ENCODE assay signal across 8 cellular contexts in the genomic region with DNA sequence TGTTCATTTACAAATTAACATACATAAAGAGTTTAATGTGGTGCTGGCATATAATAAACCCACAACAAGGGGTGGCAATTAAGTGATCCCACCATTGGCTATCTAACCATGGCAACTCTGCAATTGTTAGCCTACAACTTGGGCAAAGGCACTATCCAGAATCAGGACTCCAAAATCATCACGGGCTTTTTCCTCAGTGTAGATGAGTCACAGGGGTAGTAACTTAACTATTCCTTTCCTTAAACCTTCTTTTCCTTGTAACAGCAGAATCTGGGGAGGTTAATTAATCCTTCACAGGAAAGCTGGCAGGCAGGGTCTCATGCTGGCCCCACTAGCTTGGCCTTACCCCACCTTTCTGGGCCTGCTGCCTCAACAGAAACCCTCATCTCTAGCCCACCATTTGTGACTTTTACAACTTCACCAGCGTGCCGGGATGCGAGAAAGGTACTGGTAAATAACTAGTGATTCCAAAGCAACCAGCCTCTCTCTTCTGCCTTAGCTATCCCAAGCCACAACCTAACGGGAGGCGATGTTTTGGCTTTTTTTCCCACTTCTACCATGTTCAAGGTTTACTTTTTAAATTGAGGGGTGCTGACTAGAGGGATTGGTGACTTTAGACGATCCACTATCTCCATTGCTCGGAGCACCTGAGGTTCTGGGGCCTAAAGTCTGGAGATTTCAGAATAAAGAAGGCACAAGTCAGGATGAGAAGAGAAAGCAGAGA. TPM values are rescaled to one million over a fixed set of nuclear protein-coding genes. Genes with fewer than 3 reads are reported as not detected.
DNase-seq lines count a peak whose midpoint lies in the region; ATAC-seq and TF ChIP-seq lines count a peak whose summit lies in the region.

No MANE protein-coding gene starts in this region.

- H4K20me1 ChIP-seq in hepatocyte (ENCODE audit: insufficient read depth, poor library complexity, severe bottlenecking): no peaks in the 10 kb centered on the region

- H3K27me3 ChIP-seq in hepatocyte (peaks cover 8% of the 10 kb centered on the region), spleen (replicated peaks in 1 of 7) (peaks cover 0 to 19% (median 0%) of the 10 kb centered on the region in 7 donors)

- H3K4me1 ChIP-seq in hepatocyte (ENCODE audit: insufficient read depth): peaks cover 29% of the 10 kb centered on the region
- H3K4me1 ChIP-seq in spleen: peaks cover 14 to 71% (median 47%) of the 10 kb centered on the region in 6 donors

- H3K9me3 ChIP-seq in hepatocyte (ENCODE audit: low read depth) (no peaks in the 10 kb centered on the region), spleen (no peaks in the 10 kb centered on the region)

- H3K9me2 ChIP-seq in hepatocyte (replicated peaks; ENCODE audit: insufficient read depth): no peaks in the 10 kb centered on the region

- ATAC-seq in GM19351 (IDR thresholded peaks at IDR 0.05; ENCODE audit: unreplicated experiment) (no peak), GM19463 (IDR thresholded peaks at IDR 0.05; ENCODE audit: unreplicated experiment) (no peak)

- H3K4me2 ChIP-seq in hepatocyte: peak overlapping the region; percentile 84

- 74% methylated on average over 8 of the region's 8 CpGs for WGBS in hepatocyte (ENCODE audit: low lambda C conversion rate, missing lambda C conversion rate)
- WGBS in spleen, 5 donors: 31 to 51% (median 38%) methylated on average over 8 of the region's 8 CpGs

- H3K27ac ChIP-seq in hepatocyte (peak overlapping the region; percentile 89), spleen (peak overlapping the region; percentile 78 to 94 (median 90))

- DNase-seq in DMS 273 (lab: John Stamatoyannopoulos, UW; ENCODE audit: unreplicated experiment) (peak; percentile 37), DMS 273 treated with DMSO at 0.1 percent for 48 hours (lab: John Stamatoyannopoulos, UW) (no peak), hepatocyte (ENCODE audit: low spot score) (no peak), spleen (no peak), C1 segment of cervical spinal cord (lab: John Stamatoyannopoulos, UW) (no peak)

- H3K79me2 ChIP-seq in hepatocyte: peaks cover 34% of the 10 kb centered on the region

- peak overlapping the region; percentile 84 for H2AFZ ChIP-seq in hepatocyte

- no peak for TF ChIP-seq POLR2A in spleen (IDR thresholded peaks at IDR 0.05)

- H3K4me3 ChIP-seq in WI38 (ENCODE audit: low read depth, low read length): peak overlapping the region; percentile 87
- peak overlapping the region; percentile 73 for H3K4me3 ChIP-seq in hepatocyte
- peak overlapping the region; percentile 90 to 96 (median 94) for H3K4me3 ChIP-seq in spleen

- TF ChIP-seq CTCF in WI38 (IDR thresholded peaks at IDR 0.05; ENCODE audit: low read depth, low read length) (no peak), hepatocyte (IDR thresholded peaks at IDR 0.05; ENCODE audit: poor library complexity) (no peak), spleen (IDR thresholded peaks at IDR 0.05 in 8 of 11, conservative IDR thresholded peaks at IDR 0.05 in 3 of 11) (no peak)

- intact Hi-C loops in spleen (cut with DNase I; ENCODE audit: low total_unique reads): no loop called here

- H3K36me3 ChIP-seq in hepatocyte (replicated peaks; ENCODE audit: insufficient read depth, low read depth): no peaks in the 10 kb centered on the region
- H3K36me3 ChIP-seq in spleen: peaks cover 0 to 42% (median 36%) of the 10 kb centered on the region in 6 donors

RNA-seq across cellular contexts. Expression of a gene that starts 0.7 kb away (rescaled TPM):
- total RNA-seq in hepatocyte (252 and 329 TPM in 2 replicates), spleen (100 to 1,000 TPM; 231 to 323 (median 282) TPM)
- polyA plus RNA-seq in hepatocyte (301 and 306 TPM in 2 replicates), spleen (100 to 1,000 TPM; 467 to 526 (median 515) TPM)

RNA-seq across cellular contexts. Expression of a gene that starts 49.0 kb away (rescaled TPM):
- 12.6 and 17.8 TPM in 2 replicates for total RNA-seq in hepatocyte
- 19.2 and 20.5 TPM in 2 replicates for polyA plus RNA-seq in hepatocyte
- 10 to 100 TPM; 30.0 to 52.8 (median 47.6) TPM for total RNA-seq in spleen
- polyA plus RNA-seq in spleen: 10 to 100 TPM in 1 of 3 donors, 1 to 10 TPM in 2; 6.5 to 12.1 (median 8.5) TPM

RNA-seq across cellular contexts. Expression of a gene that starts 52.1 kb away (rescaled TPM):
- 63.5 and 71.3 TPM in 2 replicates for total RNA-seq in hepatocyte
- 74.4 and 83.1 TPM in 2 replicates for polyA plus RNA-seq in hepatocyte
- total RNA-seq in spleen: 100 to 1,000 TPM in 6 of 7 donors, 10 to 100 TPM in 1; 93.5 to 186 (median 134) TPM
- polyA plus RNA-seq in spleen: 10 to 100 TPM; 31.0 to 55.6 (median 37.2) TPM
